1 cellular context compared by ENCODE assay signal in genomic region chr14:54556535-54556934, GRCh38.
TF ChIP-seq lines count a peak whose summit lies in the region.

No MANE protein-coding gene starts in this region.

TF ChIP-seq in HepG2, 621 proteins besides CTCF, POLR2A, EP300 and RAD21 (continued from another document and continues in another):
- TF ChIP-seq, protein P1, sequence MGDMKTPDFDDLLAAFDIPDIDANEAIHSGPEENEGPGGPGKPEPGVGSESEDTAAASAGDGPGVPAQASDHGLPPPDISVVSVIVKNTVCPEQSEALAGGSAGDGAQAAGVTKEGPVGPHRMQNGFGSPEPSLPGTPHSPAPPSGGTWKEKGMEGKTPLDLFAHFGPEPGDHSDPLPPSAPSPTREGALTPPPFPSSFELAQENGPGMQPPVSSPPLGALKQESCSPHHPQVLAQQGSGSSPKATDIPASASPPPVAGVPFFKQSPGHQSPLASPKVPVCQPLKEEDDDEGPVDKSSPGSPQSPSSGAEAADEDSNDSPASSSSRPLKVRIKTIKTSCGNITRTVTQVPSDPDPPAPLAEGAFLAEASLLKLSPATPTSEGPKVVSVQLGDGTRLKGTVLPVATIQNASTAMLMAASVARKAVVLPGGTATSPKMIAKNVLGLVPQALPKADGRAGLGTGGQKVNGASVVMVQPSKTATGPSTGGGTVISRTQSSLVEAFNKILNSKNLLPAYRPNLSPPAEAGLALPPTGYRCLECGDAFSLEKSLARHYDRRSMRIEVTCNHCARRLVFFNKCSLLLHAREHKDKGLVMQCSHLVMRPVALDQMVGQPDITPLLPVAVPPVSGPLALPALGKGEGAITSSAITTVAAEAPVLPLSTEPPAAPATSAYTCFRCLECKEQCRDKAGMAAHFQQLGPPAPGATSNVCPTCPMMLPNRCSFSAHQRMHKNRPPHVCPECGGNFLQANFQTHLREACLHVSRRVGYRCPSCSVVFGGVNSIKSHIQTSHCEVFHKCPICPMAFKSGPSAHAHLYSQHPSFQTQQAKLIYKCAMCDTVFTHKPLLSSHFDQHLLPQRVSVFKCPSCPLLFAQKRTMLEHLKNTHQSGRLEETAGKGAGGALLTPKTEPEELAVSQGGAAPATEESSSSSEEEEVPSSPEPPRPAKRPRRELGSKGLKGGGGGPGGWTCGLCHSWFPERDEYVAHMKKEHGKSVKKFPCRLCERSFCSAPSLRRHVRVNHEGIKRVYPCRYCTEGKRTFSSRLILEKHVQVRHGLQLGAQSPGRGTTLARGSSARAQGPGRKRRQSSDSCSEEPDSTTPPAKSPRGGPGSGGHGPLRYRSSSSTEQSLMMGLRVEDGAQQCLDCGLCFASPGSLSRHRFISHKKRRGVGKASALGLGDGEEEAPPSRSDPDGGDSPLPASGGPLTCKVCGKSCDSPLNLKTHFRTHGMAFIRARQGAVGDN (CRISPR knock-in tag; IDR thresholded peaks at IDR 0.05) = peak; percentile 38
- TF ChIP-seq PRMT3 (CRISPR knock-in tag; IDR thresholded peaks at IDR 0.05; ENCODE audit: borderline replicate concordance, low read depth) (no peak), ZFYVE20 (CRISPR knock-in tag; IDR thresholded peaks at IDR 0.05; ENCODE audit: borderline replicate concordance, low read depth) (no peak), ZIK1 (CRISPR knock-in tag; IDR thresholded peaks at IDR 0.05; ENCODE audit: borderline replicate concordance, low read depth) (peak; percentile 34; the same call in 1 of the 2 replicates), ZKSCAN1 (IDR thresholded peaks at IDR 0.05; ENCODE audit: low read length) (no peak), GZF1 (CRISPR knock-in tag; IDR thresholded peaks at IDR 0.05) (no peak), AKNA (CRISPR knock-in tag; IDR thresholded peaks at IDR 0.05; ENCODE audit: borderline replicate concordance) (no peak), NKX3-1 (CRISPR knock-in tag; IDR thresholded peaks at IDR 0.05) (no peak), KDM1A (CRISPR knock-in tag; IDR thresholded peaks at IDR 0.05) (peak; percentile 71; the same call in 1 of the 2 replicates), MEIS2 (CRISPR knock-in tag; IDR thresholded peaks at IDR 0.05) (peak; percentile 51; the same call in 1 of the 2 replicates), GABPB1 (CRISPR knock-in tag; IDR thresholded peaks at IDR 0.05) (peak; percentile 45), ZSCAN20 (CRISPR knock-in tag; IDR thresholded peaks at IDR 0.05; ENCODE audit: borderline replicate concordance) (no peak), FOXO4 (CRISPR knock-in tag; conservative IDR thresholded peaks at IDR 0.05) (no peak), ZNF513 (CRISPR knock-in tag; conservative IDR thresholded peaks at IDR 0.05) (no peak), RNF2 (conservative IDR thresholded peaks at IDR 0.05; ENCODE audit: low read depth) (no peak), SOX6 (IDR thresholded peaks at IDR 0.05) (no peak), SOX6 (CRISPR knock-in tag; IDR thresholded peaks at IDR 0.05) (peak; percentile 66), ZNF10 (CRISPR knock-in tag; IDR thresholded peaks at IDR 0.05; ENCODE audit: borderline replicate concordance, low read depth) (no peak), ZNF737 (CRISPR knock-in tag; IDR thresholded peaks at IDR 0.05; ENCODE audit: borderline replicate concordance) (0 out of 2 replicates have a peak, but pooled peaks have one; percentile 53), ZNF749 (CRISPR knock-in tag; IDR thresholded peaks at IDR 0.05; ENCODE audit: borderline replicate concordance) (no peak), ZFX (CRISPR knock-in tag; IDR thresholded peaks at IDR 0.05; ENCODE audit: low read depth) (no peak), ZNF788 (CRISPR knock-in tag; IDR thresholded peaks at IDR 0.05; ENCODE audit: borderline replicate concordance) (peak; percentile 74; the same call in 1 of the 2 replicates)
- TF ChIP-seq, protein P2, sequence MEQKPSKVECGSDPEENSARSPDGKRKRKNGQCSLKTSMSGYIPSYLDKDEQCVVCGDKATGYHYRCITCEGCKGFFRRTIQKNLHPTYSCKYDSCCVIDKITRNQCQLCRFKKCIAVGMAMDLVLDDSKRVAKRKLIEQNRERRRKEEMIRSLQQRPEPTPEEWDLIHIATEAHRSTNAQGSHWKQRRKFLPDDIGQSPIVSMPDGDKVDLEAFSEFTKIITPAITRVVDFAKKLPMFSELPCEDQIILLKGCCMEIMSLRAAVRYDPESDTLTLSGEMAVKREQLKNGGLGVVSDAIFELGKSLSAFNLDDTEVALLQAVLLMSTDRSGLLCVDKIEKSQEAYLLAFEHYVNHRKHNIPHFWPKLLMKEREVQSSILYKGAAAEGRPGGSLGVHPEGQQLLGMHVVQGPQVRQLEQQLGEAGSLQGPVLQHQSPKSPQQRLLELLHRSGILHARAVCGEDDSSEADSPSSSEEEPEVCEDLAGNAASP (CRISPR knock-in tag; IDR thresholded peaks at IDR 0.05; ENCODE audit: borderline replicate concordance) = 0 out of 2 replicates have a peak, but pooled peaks have one; percentile 29
- TF ChIP-seq, protein P3, sequence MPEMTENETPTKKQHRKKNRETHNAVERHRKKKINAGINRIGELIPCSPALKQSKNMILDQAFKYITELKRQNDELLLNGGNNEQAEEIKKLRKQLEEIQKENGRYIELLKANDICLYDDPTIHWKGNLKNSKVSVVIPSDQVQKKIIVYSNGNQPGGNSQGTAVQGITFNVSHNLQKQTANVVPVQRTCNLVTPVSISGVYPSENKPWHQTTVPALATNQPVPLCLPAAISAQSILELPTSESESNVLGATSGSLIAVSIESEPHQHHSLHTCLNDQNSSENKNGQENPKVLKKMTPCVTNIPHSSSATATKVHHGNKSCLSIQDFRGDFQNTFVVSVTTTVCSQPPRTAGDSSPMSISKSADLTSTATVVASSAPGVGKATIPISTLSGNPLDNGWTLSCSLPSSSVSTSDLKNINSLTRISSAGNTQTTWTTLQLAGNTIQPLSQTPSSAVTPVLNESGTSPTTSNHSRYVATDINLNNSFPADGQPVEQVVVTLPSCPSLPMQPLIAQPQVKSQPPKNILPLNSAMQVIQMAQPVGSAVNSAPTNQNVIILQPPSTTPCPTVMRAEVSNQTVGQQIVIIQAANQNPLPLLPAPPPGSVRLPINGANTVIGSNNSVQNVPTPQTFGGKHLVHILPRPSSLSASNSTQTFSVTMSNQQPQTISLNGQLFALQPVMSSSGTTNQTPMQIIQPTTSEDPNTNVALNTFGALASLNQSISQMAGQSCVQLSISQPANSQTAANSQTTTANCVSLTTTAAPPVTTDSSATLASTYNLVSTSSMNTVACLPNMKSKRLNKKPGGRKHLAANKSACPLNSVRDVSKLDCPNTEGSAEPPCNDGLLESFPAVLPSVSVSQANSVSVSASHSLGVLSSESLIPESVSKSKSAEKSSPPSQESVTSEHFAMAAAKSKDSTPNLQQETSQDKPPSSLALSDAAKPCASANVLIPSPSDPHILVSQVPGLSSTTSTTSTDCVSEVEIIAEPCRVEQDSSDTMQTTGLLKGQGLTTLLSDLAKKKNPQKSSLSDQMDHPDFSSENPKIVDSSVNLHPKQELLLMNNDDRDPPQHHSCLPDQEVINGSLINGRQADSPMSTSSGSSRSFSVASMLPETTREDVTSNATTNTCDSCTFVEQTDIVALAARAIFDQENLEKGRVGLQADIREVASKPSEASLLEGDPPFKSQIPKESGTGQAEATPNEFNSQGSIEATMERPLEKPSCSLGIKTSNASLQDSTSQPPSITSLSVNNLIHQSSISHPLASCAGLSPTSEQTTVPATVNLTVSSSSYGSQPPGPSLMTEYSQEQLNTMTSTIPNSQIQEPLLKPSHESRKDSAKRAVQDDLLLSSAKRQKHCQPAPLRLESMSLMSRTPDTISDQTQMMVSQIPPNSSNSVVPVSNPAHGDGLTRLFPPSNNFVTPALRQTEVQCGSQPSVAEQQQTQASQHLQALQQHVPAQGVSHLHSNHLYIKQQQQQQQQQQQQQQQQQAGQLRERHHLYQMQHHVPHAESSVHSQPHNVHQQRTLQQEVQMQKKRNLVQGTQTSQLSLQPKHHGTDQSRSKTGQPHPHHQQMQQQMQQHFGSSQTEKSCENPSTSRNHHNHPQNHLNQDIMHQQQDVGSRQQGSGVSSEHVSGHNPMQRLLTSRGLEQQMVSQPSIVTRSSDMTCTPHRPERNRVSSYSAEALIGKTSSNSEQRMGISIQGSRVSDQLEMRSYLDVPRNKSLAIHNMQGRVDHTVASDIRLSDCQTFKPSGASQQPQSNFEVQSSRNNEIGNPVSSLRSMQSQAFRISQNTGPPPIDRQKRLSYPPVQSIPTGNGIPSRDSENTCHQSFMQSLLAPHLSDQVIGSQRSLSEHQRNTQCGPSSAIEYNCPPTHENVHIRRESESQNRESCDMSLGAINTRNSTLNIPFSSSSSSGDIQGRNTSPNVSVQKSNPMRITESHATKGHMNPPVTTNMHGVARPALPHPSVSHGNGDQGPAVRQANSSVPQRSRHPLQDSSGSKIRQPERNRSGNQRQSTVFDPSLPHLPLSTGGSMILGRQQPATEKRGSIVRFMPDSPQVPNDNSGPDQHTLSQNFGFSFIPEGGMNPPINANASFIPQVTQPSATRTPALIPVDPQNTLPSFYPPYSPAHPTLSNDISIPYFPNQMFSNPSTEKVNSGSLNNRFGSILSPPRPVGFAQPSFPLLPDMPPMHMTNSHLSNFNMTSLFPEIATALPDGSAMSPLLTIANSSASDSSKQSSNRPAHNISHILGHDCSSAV (CRISPR knock-in tag; IDR thresholded peaks at IDR 0.05; ENCODE audit: borderline replicate concordance) = no peak
